In the genomic region with DNA sequence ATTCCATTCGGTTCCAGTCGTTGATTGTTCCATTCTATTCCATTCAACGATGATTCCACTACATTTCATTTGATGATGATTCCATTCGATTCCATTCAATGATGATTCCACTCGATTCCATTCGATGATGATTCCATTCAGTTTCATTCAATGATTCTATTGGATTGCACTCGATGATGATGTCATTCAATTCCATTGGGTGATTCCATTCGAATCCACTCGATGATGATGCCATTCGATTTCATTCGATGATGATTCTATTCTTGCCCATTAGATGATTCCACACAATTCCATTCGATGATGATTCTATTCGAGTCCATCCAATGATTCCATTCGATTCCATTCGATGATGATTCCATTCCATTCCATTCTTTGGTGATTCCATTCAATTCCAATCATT, we compare ENCODE assay signal across 17 cellular contexts.
A peak's percentile ranks its signal among the peaks of the same experiment; 100 is the strongest.
DNase-seq lines count a peak whose midpoint lies in the region; ATAC-seq and TF ChIP-seq lines count a peak whose summit lies in the region.
"Had no signal": no experiment of that assay in that cellular context is flagged by ENCODE, and none has a peak within 500 bp of the region (broad histone marks: within the 10 kb centered on the region; RNA-seq: fewer than 3 reads in every experiment).

No MANE protein-coding gene starts in this region.

- CTCF ChIA-PET in HEK293 (lab: Yijun Ruan, JAX) = no interaction called here
- CTCF ChIA-PET in CD4-positive, alpha-beta T cell (lab: Charles Lee) = no interaction called here

- no peaks in the 10 kb centered on the region for H3K4me1 Mint-ChIP-seq in progenitor cell of endocrine pancreas (ENCODE audit: low read depth)
- no peaks in the 10 kb centered on the region for H3K4me1 Mint-ChIP-seq in CD4-positive, alpha-beta T cell (ENCODE audit: low read depth)
- H3K4me1 Mint-ChIP-seq: CD14-positive monocyte; CD4-positive, CD25-positive, alpha-beta regulatory T cell had no signal

- TF ChIP-seq CTCF in HEK293 (tag by site-specific recombination; IDR thresholded peaks at IDR 0.05) (no peak), progenitor cell of endocrine pancreas (IDR thresholded peaks at IDR 0.05; ENCODE audit: unreplicated experiment) (no peak), dorsolateral prefrontal cortex (IDR thresholded peaks at IDR 0.05 in 54 of 56, conservative IDR thresholded peaks at IDR 0.05 in 2 of 56; ENCODE audit: low read depth in 1 of 56, partially characterized antibody in 56 of 56) (no peak)
- TF ChIP-seq CTCF in CD4-positive, alpha-beta T cell (IDR thresholded peaks at IDR 0.05) = no peak

- H3K27me3 Mint-ChIP-seq in progenitor cell of endocrine pancreas = no peaks in the 10 kb centered on the region
- no peaks in the 10 kb centered on the region for H3K27me3 Mint-ChIP-seq in CD4-positive, alpha-beta T cell
- H3K27me3 Mint-ChIP-seq: CD4-positive, CD25-positive, alpha-beta regulatory T cell had no signal

- H3K4me3 Mint-ChIP-seq in progenitor cell of endocrine pancreas (ENCODE audit: low read depth) = no peak overlapping the region
- no peak overlapping the region for H3K4me3 Mint-ChIP-seq in CD4-positive, alpha-beta T cell
- H3K4me3 Mint-ChIP-seq: CD14-positive monocyte; CD8-positive, alpha-beta T cell had no signal

- ATAC-seq in CD4-positive, alpha-beta T cell (ENCODE audit: poor library complexity) = no peak
- ATAC-seq: CD8-positive, alpha-beta T cell had no signal

- peak overlapping the region; percentile 33 for H3K27ac Mint-ChIP-seq in progenitor cell of endocrine pancreas
- no peak overlapping the region for H3K27ac Mint-ChIP-seq in CD4-positive, alpha-beta T cell
- H3K27ac Mint-ChIP-seq: CD14-positive monocyte; CD4-positive, CD25-positive, alpha-beta regulatory T cell; CD8-positive, alpha-beta T cell had no signal

- WGBS in HUES64 = 92% methylated on average over 15 of the region's 15 CpGs

- H3K36me3 ChIP-seq in HEK293 (ENCODE audit: control insufficient read depth in 2 of 2, insufficient read depth in 1 of 2, low read length in 2 of 2) = no peaks in the 10 kb centered on the region
- no peaks in the 10 kb centered on the region for H3K36me3 ChIP-seq in HUES64 (ENCODE audit: insufficient read depth, low read length)
- H3K36me3 ChIP-seq: BE2C, BLaER1 had no signal

- POLR2A ChIA-PET in HEK293 (lab: Yijun Ruan, JAX) = no interaction called here
- POLR2A ChIA-PET in CD4-positive, alpha-beta T cell (lab: Charles Lee) = no interaction called here

- H3K9me3 ChIP-seq in HEK293 (ENCODE audit: control insufficient read depth, insufficient read depth, low read depth, low read length) (no peaks in the 10 kb centered on the region), HUES64 (ENCODE audit: insufficient read depth, low read depth, low read length) (peaks cover 81% of the 10 kb centered on the region)
- peaks cover 46% of the 10 kb centered on the region for H3K9me3 ChIP-seq in CD4-positive, alpha-beta T cell (ENCODE audit: control insufficient read depth, low read length)
- H3K9me3 ChIP-seq: Caco-2 had no signal

- H3K4me3 ChIP-seq in HEK293 (ENCODE audit: low read depth, low read length) (no peak overlapping the region), HUES64 (ENCODE audit: low read length) (peak overlapping the region; percentile 19; the same call in 1 of the 2 replicates), dorsolateral prefrontal cortex (no peak overlapping the region)
- H3K4me3 ChIP-seq: BLaER1 had no signal

- no peak overlapping the region for H3K9ac ChIP-seq in HUES64 (ENCODE audit: low read depth, low read length)
- H3K9ac ChIP-seq: BLaER1 had no signal

- H3K9me3 Mint-ChIP-seq in progenitor cell of endocrine pancreas (ENCODE audit: low read depth) = peaks cover 36% of the 10 kb centered on the region
- no peaks in the 10 kb centered on the region for H3K9me3 Mint-ChIP-seq in CD4-positive, alpha-beta T cell

- intact Hi-C loops in CD4-positive, alpha-beta T cell (cut with DNase I, micrococcal nuclease) = no loop called here
- intact Hi-C loops in dorsolateral prefrontal cortex (cut with DNase I) = no loop called here

- DNase-seq in progenitor cell of endocrine pancreas (ENCODE audit: low spot score, unreplicated experiment) = no peak
- no peak for DNase-seq in CD4-positive, alpha-beta T cell
- DNase-seq in dorsolateral prefrontal cortex = no peak
- DNase-seq: 8988T; ACHN; BE2C; C1 segment of cervical spinal cord; Caco-2; Calu3; CD4-positive, CD25-positive, alpha-beta regulatory T cell; CD8-positive, alpha-beta T cell; DMS79 treated with DMSO at 0.1 percent for 48 hours; GF-D8 had no signal

- peaks cover 15% of the 10 kb centered on the region for H3K36me3 Mint-ChIP-seq in progenitor cell of endocrine pancreas (ENCODE audit: insufficient read depth)
- H3K36me3 Mint-ChIP-seq in CD4-positive, alpha-beta T cell (ENCODE audit: low read depth) = peaks cover 10% of the 10 kb centered on the region
- H3K36me3 Mint-ChIP-seq: CD14-positive monocyte had no signal

- H3K4me1 ChIP-seq in HEK293 (ENCODE audit: control insufficient read depth, insufficient read depth, low read length) (no peaks in the 10 kb centered on the region), HUES64 (ENCODE audit: insufficient read depth, low read length) (no peaks in the 10 kb centered on the region)
- H3K4me1 ChIP-seq: BE2C, BLaER1, Caco-2 had no signal

- H3K27ac ChIP-seq in HEK293 (ENCODE audit: extremely low read depth, low read depth, low read length) (no peak overlapping the region), HUES64 (ENCODE audit: low read depth, low read length) (no peak overlapping the region), dorsolateral prefrontal cortex (no peak overlapping the region)
- H3K27ac ChIP-seq in CD4-positive, alpha-beta T cell (ENCODE audit: low read depth, low read length) = no peak overlapping the region
- H3K27ac ChIP-seq: BLaER1 had no signal

- H3K27me3 ChIP-seq in HUES64 (ENCODE audit: insufficient read depth, low read length) (no peaks in the 10 kb centered on the region), dorsolateral prefrontal cortex (no peaks in the 10 kb centered on the region)
- no peaks in the 10 kb centered on the region for H3K27me3 ChIP-seq in CD4-positive, alpha-beta T cell (ENCODE audit: control insufficient read depth, insufficient read depth, low read length)
- H3K27me3 ChIP-seq: BE2C, BLaER1 had no signal

TF ChIP-seq in HEK293, 187 proteins besides CTCF, POLR2A, EP300 and RAD21:
- TF ChIP-seq KLF8 (tag by site-specific recombination; IDR thresholded peaks at IDR 0.05) = no peak
- TF ChIP-seq, protein P1, sequence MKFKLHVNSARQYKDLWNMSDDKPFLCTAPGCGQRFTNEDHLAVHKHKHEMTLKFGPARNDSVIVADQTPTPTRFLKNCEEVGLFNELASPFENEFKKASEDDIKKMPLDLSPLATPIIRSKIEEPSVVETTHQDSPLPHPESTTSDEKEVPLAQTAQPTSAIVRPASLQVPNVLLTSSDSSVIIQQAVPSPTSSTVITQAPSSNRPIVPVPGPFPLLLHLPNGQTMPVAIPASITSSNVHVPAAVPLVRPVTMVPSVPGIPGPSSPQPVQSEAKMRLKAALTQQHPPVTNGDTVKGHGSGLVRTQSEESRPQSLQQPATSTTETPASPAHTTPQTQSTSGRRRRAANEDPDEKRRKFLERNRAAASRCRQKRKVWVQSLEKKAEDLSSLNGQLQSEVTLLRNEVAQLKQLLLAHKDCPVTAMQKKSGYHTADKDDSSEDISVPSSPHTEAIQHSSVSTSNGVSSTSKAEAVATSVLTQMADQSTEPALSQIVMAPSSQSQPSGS (tag by site-specific recombination; IDR thresholded peaks at IDR 0.05; ENCODE audit: low read depth) = 0 out of 2 replicates have a peak, but pooled peaks have one; percentile 6
